Comparison of ENCODE assay signal across 25 cellular contexts in genomic region chr3:184635774-184636173, GRCh38.
DNase-seq lines count a peak whose midpoint lies in the region; ATAC-seq, FAIRE-seq and TF ChIP-seq lines count a peak whose summit lies in the region.
"Had no signal": no experiment of that assay in that cellular context is flagged by ENCODE, and none has a peak within 500 bp of the region (broad histone marks: within the 10 kb centered on the region; RNA-seq: fewer than 3 reads in every experiment).

No MANE protein-coding gene starts in this region.

- H3K4me1 ChIP-seq in IMR-90 (ENCODE audit: control insufficient read depth, insufficient read depth, low read length) (peaks cover 15% of the 10 kb centered on the region), astrocyte (ENCODE audit: insufficient read depth, low read length) (peaks cover 12% of the 10 kb centered on the region), adrenal gland (replicated peaks in 1 of 2) (no peaks in the 10 kb centered on the region)
- peaks cover 3 to 25% of the 10 kb centered on the region in 2 donors for H3K4me1 ChIP-seq in naive thymus-derived CD4-positive, alpha-beta T cell (ENCODE audit: control insufficient read depth in 2 of 2, insufficient read depth in 2 of 2, low read length in 2 of 2)

- POLR2A ChIA-PET in IMR-90 (lab: Charles Lee; ENCODE audit: unreplicated experiment) = interaction anchor here (0.5 kb wide), 1 partner anchor 61 kb away, joined by 3 read pairs; no protein-coding TSS in a partner anchor
- POLR2A ChIA-PET in naive thymus-derived CD4-positive, alpha-beta T cell (lab: Charles Lee) = no interaction called here

- H3K4me3 Mint-ChIP-seq in astrocyte (ENCODE audit: unreplicated experiment) = no peak overlapping the region
- peak overlapping the region in 5 of 10 donors; percentile 5 to 63 (median 35) for H3K4me3 Mint-ChIP-seq in naive thymus-derived CD4-positive, alpha-beta T cell
- H3K4me3 Mint-ChIP-seq: B cell; central memory CD8-positive, alpha-beta T cell had no signal

- H4K5ac ChIP-seq in IMR-90 (ENCODE audit: low read depth, low read length) = no peak overlapping the region

- H3K27ac Mint-ChIP-seq in astrocyte (ENCODE audit: unreplicated experiment) = peak overlapping the region; percentile 9
- peak overlapping the region in 6 of 9 donors; percentile 14 to 85 (median 50) for H3K27ac Mint-ChIP-seq in naive thymus-derived CD4-positive, alpha-beta T cell
- H3K27ac Mint-ChIP-seq: B cell had no signal

- no peak overlapping the region for H2AK9ac ChIP-seq in IMR-90 (replicated peaks; ENCODE audit: low read depth, low read length, poor library complexity)

- H3K36me3 Mint-ChIP-seq in astrocyte (ENCODE audit: low read depth, unreplicated experiment) = peaks cover 2% of the 10 kb centered on the region
- peaks cover 0 to 3% (median 0%) of the 10 kb centered on the region in 5 donors for H3K36me3 Mint-ChIP-seq in naive thymus-derived CD4-positive, alpha-beta T cell

- no peak overlapping the region for H3K23ac ChIP-seq in IMR-90 (ENCODE audit: low read depth, low read length)

- H3K4me3 ChIP-seq in IMR-90 (ENCODE audit: insufficient read depth, low read depth, low read length) (no peak overlapping the region), astrocyte (ENCODE audit: insufficient read depth, low read depth, low read length) (no peak overlapping the region), adrenal gland (no peak overlapping the region)
- no peak overlapping the region for H3K4me3 ChIP-seq in naive thymus-derived CD4-positive, alpha-beta T cell (ENCODE audit: low read length)
- H3K4me3 ChIP-seq: esophagus squamous epithelium, left lung, smooth muscle cell, suprapubic skin had no signal

- no peak overlapping the region for H3K14ac ChIP-seq in IMR-90 (replicated peaks; ENCODE audit: low read depth, low read length)

- peak overlapping the region; percentile 28; the same call in 1 of the 2 replicates for H3K18ac ChIP-seq in IMR-90 (ENCODE audit: low read depth, low read length)

- no peak overlapping the region for H3K56ac ChIP-seq in IMR-90 (ENCODE audit: extremely low read depth, insufficient read depth, low read length)

- H3K36me3 ChIP-seq in IMR-90 (ENCODE audit: control insufficient read depth, insufficient read depth, low read length) = no peaks in the 10 kb centered on the region
- no peaks in the 10 kb centered on the region for H3K36me3 ChIP-seq in astrocyte (ENCODE audit: insufficient read depth, low read length)
- H3K36me3 ChIP-seq in naive thymus-derived CD4-positive, alpha-beta T cell (ENCODE audit: control insufficient read depth in 2 of 3, insufficient read depth in 3 of 3, low read length in 3 of 3) = no peaks in the 10 kb centered on the region
- no peaks in the 10 kb centered on the region for H3K36me3 ChIP-seq in adrenal gland (replicated peaks in 1 of 2)
- H3K36me3 ChIP-seq: esophagus squamous epithelium, left lung, suprapubic skin had no signal

- H3K27me3 ChIP-seq in IMR-90 (ENCODE audit: control insufficient read depth, insufficient read depth, low read length) (peaks cover 21% of the 10 kb centered on the region), astrocyte (ENCODE audit: insufficient read depth, low read length) (peaks cover 27% of the 10 kb centered on the region), adrenal gland (no peaks in the 10 kb centered on the region)
- no peaks in the 10 kb centered on the region for H3K27me3 ChIP-seq in naive thymus-derived CD4-positive, alpha-beta T cell (ENCODE audit: control insufficient read depth in 2 of 2, insufficient read depth in 2 of 2, low read length in 2 of 2)
- H3K27me3 ChIP-seq: esophagus squamous epithelium, left lung, suprapubic skin had no signal

- in situ Hi-C loops in IMR-90 (cut with MboI; ENCODE audit: low sequenced_read_pairs) = no loop called here

- H4K91ac ChIP-seq in IMR-90 (ENCODE audit: insufficient read depth, low read depth, low read length) = peak overlapping the region; percentile 46; the same call in 1 of the 2 replicates

- no peak for FAIRE-seq in astrocyte (lab: Jason Lieb, UNC)
- FAIRE-seq: G401.6 had no signal

- ATAC-seq in IMR-90 (ENCODE audit: low read depth) (0 out of 2 replicates have a peak, but pooled peaks have one; percentile 5), GM19351 (IDR thresholded peaks at IDR 0.05; ENCODE audit: unreplicated experiment) (no peak)
- no peak for ATAC-seq in naive thymus-derived CD4-positive, alpha-beta T cell

- peaks cover 10% of the 10 kb centered on the region for H3K27me3 Mint-ChIP-seq in astrocyte (ENCODE audit: low read depth, unreplicated experiment)
- H3K27me3 Mint-ChIP-seq in naive thymus-derived CD4-positive, alpha-beta T cell = peaks cover 0 to 5% (median 0%) of the 10 kb centered on the region in 5 donors

- peaks cover 23% of the 10 kb centered on the region for H3K4me1 Mint-ChIP-seq in astrocyte (ENCODE audit: low read depth, unreplicated experiment)
- H3K4me1 Mint-ChIP-seq in naive thymus-derived CD4-positive, alpha-beta T cell = peaks cover 5 to 26% (median 6%) of the 10 kb centered on the region in 7 donors
- H3K4me1 Mint-ChIP-seq: B cell; central memory CD8-positive, alpha-beta T cell had no signal

- dilution Hi-C loops in IMR-90 (cut with HindIII; ENCODE audit: low sequenced_read_pairs, unreplicated experiment) = no loop called here

- H2BK20ac ChIP-seq in IMR-90 (ENCODE audit: low read depth, low read length) = 0 out of 2 replicates have a peak overlapping the region, but pooled peaks have one; percentile 1

- H3K9me3 Mint-ChIP-seq in astrocyte (ENCODE audit: unreplicated experiment) = no peaks in the 10 kb centered on the region
- no peaks in the 10 kb centered on the region for H3K9me3 Mint-ChIP-seq in naive thymus-derived CD4-positive, alpha-beta T cell
- H3K9me3 Mint-ChIP-seq: central memory CD8-positive, alpha-beta T cell had no signal

- H3K4me2 ChIP-seq in IMR-90 (ENCODE audit: low read depth, low read length) (no peak overlapping the region), astrocyte (ENCODE audit: low read length) (no peak overlapping the region)
- H3K4me2 ChIP-seq: smooth muscle cell had no signal

- H2BK5ac ChIP-seq in IMR-90 (ENCODE audit: low read depth, low read length, poor library complexity, severe bottlenecking) = no peak overlapping the region

- H2AFZ ChIP-seq in IMR-90 (replicated peaks; ENCODE audit: low read length, poor library complexity) (no peak overlapping the region), astrocyte (ENCODE audit: low read depth, low read length) (no peak overlapping the region)

- H4K20me1 ChIP-seq in IMR-90 (ENCODE audit: insufficient read depth, low read length) (no peaks in the 10 kb centered on the region), astrocyte (ENCODE audit: insufficient read depth, low read length) (no peaks in the 10 kb centered on the region)

- H2AK5ac ChIP-seq in IMR-90 (ENCODE audit: low read depth, low read length) = peak overlapping the region; percentile 81

- no peak overlapping the region for H4K8ac ChIP-seq in IMR-90 (ENCODE audit: low read depth in 2 of 2, low read length in 2 of 2)

- WGBS in IMR-90 (ENCODE audit: extremely low coverage in 2 of 2, insufficient read length in 1 of 2), 2 experiments = 61% methylated on average over 4 of the region's 13 CpGs; no CpG with 5 or more reads in 1 of the 2 experiments
- 77 to 88% (median 85%) methylated on average over 9 to 13 of the region's 13 CpGs for WGBS in adrenal gland, 4 donors

- TF ChIP-seq RAD21 in IMR-90 (IDR thresholded peaks at IDR 0.05; ENCODE audit: low read length) = no peak

- 0 out of 3 replicates have a peak overlapping the region, but pooled peaks have one; percentile 28 for H2BK15ac ChIP-seq in IMR-90 (ENCODE audit: low read depth, low read length)

- H3K4ac ChIP-seq in IMR-90 (ENCODE audit: low read depth, low read length) = peak overlapping the region; percentile 66

- H3K9me3 ChIP-seq in IMR-90 (ENCODE audit: control insufficient read depth, insufficient read depth, low read length) = no peaks in the 10 kb centered on the region
- no peaks in the 10 kb centered on the region for H3K9me3 ChIP-seq in astrocyte (ENCODE audit: insufficient read depth, low read depth, low read length)
- no peaks in the 10 kb centered on the region for H3K9me3 ChIP-seq in naive thymus-derived CD4-positive, alpha-beta T cell (ENCODE audit: control insufficient read depth in 2 of 3, low read length in 3 of 3)
- no peaks in the 10 kb centered on the region for H3K9me3 ChIP-seq in adrenal gland (replicated peaks in 1 of 3)
- H3K9me3 ChIP-seq: esophagus squamous epithelium, left lung, suprapubic skin had no signal

- intact Hi-C loops in IMR-90 (cut with micrococcal nuclease) = loop anchor here (1.0 to 2.0 kb wide), 2 partner anchors 31 to 67 kb away; no protein-coding TSS in a partner anchor
- intact Hi-C loops in naive thymus-derived CD4-positive, alpha-beta T cell (cut with micrococcal nuclease) = no loop called here
- intact Hi-C loops in adrenal gland (cut with DNase I) = no loop called here

- H3K27ac ChIP-seq in IMR-90 (ENCODE audit: insufficient read depth, low read length) (no peak overlapping the region), astrocyte (ENCODE audit: low read depth, low read length) (no peak overlapping the region), adrenal gland (no peak overlapping the region)
- H3K27ac ChIP-seq in naive thymus-derived CD4-positive, alpha-beta T cell (ENCODE audit: low read depth, low read length) = no peak overlapping the region
- H3K27ac ChIP-seq: 22Rv1, esophagus squamous epithelium, left lung, suprapubic skin had no signal

- TF ChIP-seq CTCF in IMR-90 (conservative IDR thresholded peaks at IDR 0.05; ENCODE audit: low read depth, low read length) (no peak), astrocyte (IDR thresholded peaks at IDR 0.05; ENCODE audit: insufficient read depth, low read depth, low read length) (no peak), adrenal gland (IDR thresholded peaks at IDR 0.05) (no peak)

- H3K9ac ChIP-seq in IMR-90 (ENCODE audit: low read depth, low read length) = no peak overlapping the region
- H3K9ac ChIP-seq in astrocyte (ENCODE audit: low read length) = no peak overlapping the region

- CTCF ChIA-PET in IMR-90 (lab: Yijun Ruan, JAX) = interaction anchor here (0.6 kb wide), 1 partner anchor 898 kb away, joined by 5 read pairs; no protein-coding TSS in a partner anchor
- CTCF ChIA-PET in naive thymus-derived CD4-positive, alpha-beta T cell (lab: Charles Lee) = no interaction called here

- BruUV-seq in IMR-90 (replicated peaks; lab: Mats Ljungman, UMichigan) = no TSS peak

- peak overlapping the region; percentile 19; the same call in 1 of the 2 replicates for H2BK120ac ChIP-seq in IMR-90 (ENCODE audit: low read depth, low read length)

- H3K79me2 ChIP-seq in astrocyte (ENCODE audit: insufficient read depth, low read length) = no peaks in the 10 kb centered on the region

- H3K79me1 ChIP-seq in IMR-90 (ENCODE audit: low read depth in 1 of 2, low read length in 2 of 2) = no peaks in the 10 kb centered on the region

- DNase-seq in NCI-H82 (lab: John Stamatoyannopoulos, UW) (peak; percentile 53), NCI-H82 treated with DMSO at 0.1 percent for 48 hours (lab: John Stamatoyannopoulos, UW; ENCODE audit: unreplicated experiment) (no peak), IMR-90 (no peak), astrocyte (ENCODE audit: low read depth) (no peak), activated T-cell treated with anti-CD3 and anti-CD28 coated beads for 4 hours (no peak), adrenal gland (no peak)
- no peak for DNase-seq in naive thymus-derived CD4-positive, alpha-beta T cell
- DNase-seq: activated CD4-positive, alpha-beta T cell treated with anti-CD3 and anti-CD28 coated beads for 1 hour; effector CD4-positive, alpha-beta T cell; esophagus squamous epithelium; KBM-7; MV-4-11; NCI-H1930; NCI-H446 treated with DMSO at 0.1 percent for 48 hours; SHP77 treated with DMSO at 0.1 percent for 48 hours; stimulated activated CD4-positive, alpha-beta T cell treated with anti-CD3 and anti-CD28 coated beads, Interleukin-4, amount 100 ng/mL, for 24 hours; T-helper 9 cell had no signal

- no peak for TF ChIP-seq POLR2A in IMR-90 (IDR thresholded peaks at IDR 0.05; ENCODE audit: low read depth, low read length)
- no peak for TF ChIP-seq POLR2A in adrenal gland (IDR thresholded peaks at IDR 0.05)

- peaks cover 8% of the 10 kb centered on the region for H3K9me1 ChIP-seq in IMR-90 (ENCODE audit: insufficient read depth, low read length)
